Comparison of ENCODE assay signal across 15 cellular contexts in the genomic region with DNA sequence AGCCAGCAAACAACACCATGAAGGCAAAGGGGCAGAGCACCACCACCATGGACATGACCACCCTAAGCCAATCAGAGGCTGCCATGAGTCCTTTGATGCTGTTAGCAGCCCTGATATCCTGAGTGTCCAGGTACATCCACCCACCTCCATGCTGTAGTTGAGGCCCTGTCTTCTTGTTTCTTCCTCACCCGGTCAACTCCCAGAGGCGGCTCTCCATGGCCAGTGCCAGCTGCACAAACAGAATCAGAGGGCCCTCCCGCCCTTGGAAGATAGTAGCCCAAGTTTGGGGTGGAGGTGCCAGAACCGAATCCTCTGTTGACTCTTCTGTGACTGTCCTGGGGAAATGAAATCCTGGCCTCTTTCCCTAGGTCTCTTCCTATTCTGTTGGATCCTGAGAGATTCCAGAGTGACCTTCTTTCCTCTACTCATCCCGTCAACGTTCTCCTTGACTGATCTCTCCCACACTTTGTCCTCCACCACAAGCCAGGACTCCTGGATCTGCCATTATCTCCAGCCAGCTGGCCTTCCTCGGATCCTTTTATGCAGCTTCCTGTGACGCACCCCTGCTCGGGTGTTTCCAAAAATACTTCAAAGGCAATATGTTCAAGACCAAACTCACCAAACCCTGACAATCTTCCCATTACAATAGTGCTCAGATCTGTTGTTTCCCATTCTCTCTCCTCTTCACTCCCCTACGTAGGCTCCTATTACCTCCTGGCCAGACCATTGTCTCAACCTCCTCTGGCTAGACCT.
"Had no signal": no experiment of that assay in that cellular context is flagged by ENCODE, and none has a peak within 500 bp of the region (broad histone marks: within the 10 kb centered on the region; RNA-seq: fewer than 3 reads in every experiment).

No MANE protein-coding gene starts in this region.

- H3K27ac ChIP-seq: brain microvascular endothelial cell, dorsolateral prefrontal cortex, esophagus muscularis mucosa, pancreas, transverse colon had no signal

- DNase-seq: activated effector memory CD4-positive, alpha-beta T cell treated with anti-CD3 and anti-CD28 coated beads, Interleukin-2, amount 50 U/mL, for 16 hours; activated T-cell treated with anti-CD3 and anti-CD28 coated beads, Interleukin-2, amount 50 U/mL, for 24 hours; brain microvascular endothelial cell; dorsolateral prefrontal cortex; foreskin melanocyte; islet precursor cell; pancreas; right cardiac atrium; stimulated activated CD4-positive, alpha-beta T cell treated with anti-CD3 and anti-CD28 coated beads, Interleukin-2, amount 100 ng/mL, for 24 hours; stimulated activated naive B cell treated with anti-CD40 and anti-IgM and Interleukin-4, amounts not matched to agents 10 μg/mL and 1 μg/mL and 100 μg/mL, for 72 hours; substantia nigra; T-helper 2 cell; transverse colon had no signal

- H3K4me1 Mint-ChIP-seq: stimulated activated naive B cell treated with anti-CD40 and anti-IgM and Interleukin-4, amounts not matched to agents 10 μg/mL and 1 μg/mL and 100 μg/mL, for 72 hours had no signal

- H3K36me3 ChIP-seq: brain microvascular endothelial cell, esophagus muscularis mucosa, pancreas, transverse colon had no signal

- H3K9me3 Mint-ChIP-seq: activated T-cell treated with anti-CD3 and anti-CD28 coated beads, Interleukin-2, amount 50 U/mL, for 24 hours; stimulated activated naive B cell treated with anti-CD40 and anti-IgM and Interleukin-4, amounts not matched to agents 10 μg/mL and 1 μg/mL and 100 μg/mL, for 72 hours had no signal

- ATAC-seq: pancreas; stimulated activated naive B cell treated with anti-CD40 and anti-IgM and Interleukin-4, amounts not matched to agents 10 μg/mL and 1 μg/mL and 100 μg/mL, for 72 hours had no signal

- H3K4me3 Mint-ChIP-seq: activated naive CD8-positive, alpha-beta T cell; activated T-cell treated with anti-CD3 and anti-CD28 coated beads, Interleukin-2, amount 50 U/mL, for 24 hours; stimulated activated naive B cell treated with anti-CD40 and anti-IgM and Interleukin-4, amounts not matched to agents 10 μg/mL and 1 μg/mL and 100 μg/mL, for 72 hours had no signal

- H3K27me3 ChIP-seq: brain microvascular endothelial cell, dorsolateral prefrontal cortex, esophagus muscularis mucosa, pancreas, transverse colon had no signal

- H3K4me3 ChIP-seq: dorsolateral prefrontal cortex, esophagus muscularis mucosa, pancreas, transverse colon had no signal

- H3K27me3 Mint-ChIP-seq: activated naive CD8-positive, alpha-beta T cell; activated T-cell treated with anti-CD3 and anti-CD28 coated beads, Interleukin-2, amount 50 U/mL, for 24 hours had no signal

- H3K9me3 ChIP-seq: esophagus muscularis mucosa, pancreas, transverse colon had no signal

- H3K4me1 ChIP-seq: pancreas had no signal

- H3K36me3 Mint-ChIP-seq: activated naive CD8-positive, alpha-beta T cell; stimulated activated naive B cell treated with anti-CD40 and anti-IgM and Interleukin-4, amounts not matched to agents 10 μg/mL and 1 μg/mL and 100 μg/mL, for 72 hours had no signal

- H3K27ac Mint-ChIP-seq: activated naive CD8-positive, alpha-beta T cell; activated T-cell treated with anti-CD3 and anti-CD28 coated beads, Interleukin-2, amount 50 U/mL, for 24 hours; stimulated activated naive B cell treated with anti-CD40 and anti-IgM and Interleukin-4, amounts not matched to agents 10 μg/mL and 1 μg/mL and 100 μg/mL, for 72 hours had no signal
